ENCODE assay signal across 1 cellular context in the genomic region with DNA sequence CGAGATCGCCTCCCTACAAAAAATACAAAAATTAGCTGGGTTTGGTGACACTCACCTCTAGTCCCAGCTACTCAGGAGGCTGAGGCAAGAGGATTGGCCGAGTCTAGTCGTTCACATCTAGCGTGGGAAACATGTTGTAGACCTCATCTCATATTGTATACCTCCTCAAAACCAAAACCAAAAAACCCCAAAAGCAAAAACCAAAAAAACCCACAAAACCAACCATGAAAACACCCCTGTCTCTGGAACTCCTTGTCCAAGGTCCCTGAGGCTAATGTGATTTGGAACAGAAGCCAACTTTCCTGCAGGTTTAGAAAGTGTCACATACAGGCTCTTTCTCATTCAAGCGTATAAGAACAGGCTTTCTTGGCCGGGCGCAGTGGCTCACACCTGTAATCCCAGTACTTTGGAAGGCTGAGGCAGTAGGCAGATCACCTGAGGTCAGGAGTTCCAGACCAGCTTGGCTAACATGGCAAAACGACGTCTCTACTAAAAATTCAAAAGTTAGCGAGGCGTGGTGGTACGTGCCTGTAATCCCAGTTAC.
TF ChIP-seq lines count a peak whose summit lies in the region.

No MANE protein-coding gene starts in this region.

TF ChIP-seq in endothelial cell of umbilical vein, 7 proteins besides CTCF, POLR2A, EP300 and RAD21:
- no peak for TF ChIP-seq GATA2 (IDR thresholded peaks at IDR 0.05; ENCODE audit: insufficient read depth, insufficient read length, low read depth, low read length)
- no peak for TF ChIP-seq FOS (IDR thresholded peaks at IDR 0.05; ENCODE audit: borderline replicate concordance, insufficient read depth, low read length)
- no peak for TF ChIP-seq MYC (IDR thresholded peaks at IDR 0.05; ENCODE audit: low read depth, low read length)
- no peak for TF ChIP-seq JUN (IDR thresholded peaks at IDR 0.05; ENCODE audit: borderline replicate concordance, insufficient read depth, insufficient read length, low read depth)
